Comparison of ENCODE assay signal across 18 cellular contexts in genomic region chr16:85284138-85284897, GRCh38.
DNase-seq lines count a peak whose midpoint lies in the region; ATAC-seq and TF ChIP-seq lines count a peak whose summit lies in the region.
"Had no signal": no experiment of that assay in that cellular context is flagged by ENCODE, and none has a peak within 500 bp of the region (broad histone marks: within the 10 kb centered on the region; RNA-seq: fewer than 3 reads in every experiment).

No MANE protein-coding gene starts in this region.

- no peak for ATAC-seq in GM18868 (IDR thresholded peaks at IDR 0.05; ENCODE audit: unreplicated experiment)
- ATAC-seq: Panc1 had no signal

- no peaks in the 10 kb centered on the region for H3K27me3 Mint-ChIP-seq in mesothelial cell of epicardium (ENCODE audit: low read depth)
- H3K27me3 Mint-ChIP-seq: CD8-positive, alpha-beta memory T cell had no signal

- DNase-seq in D341Med (ENCODE audit: low spot score) (peak; percentile 83), NCI-H146 (lab: John Stamatoyannopoulos, UW) (peak; percentile 81), SJCRH30 (peak; percentile 55 to 64), mesothelial cell of epicardium (ENCODE audit: low spot score in 2 of 2, unreplicated experiment in 2 of 2) (no peak), SW 1271 (lab: John Stamatoyannopoulos, UW) (no peak), AG08395 (ENCODE audit: low spot score) (no peak), iPS-NIHi11 (ENCODE audit: low spot score) (no peak)
- DNase-seq: ACHN; activated CD4-positive, alpha-beta T cell treated with anti-CD3 and anti-CD28 coated beads, Interleukin-2, amount 50 U/mL, for 48 hours; CD8-positive, alpha-beta memory T cell; islet precursor cell; mesendoderm; NCI-H510A; trophoblast cell had no signal

- H3K4me3 Mint-ChIP-seq in mesothelial cell of epicardium, result no peak overlapping the region
- H3K4me3 Mint-ChIP-seq: CD8-positive, alpha-beta memory T cell had no signal

- peak overlapping the region; percentile 35 for H3K27ac ChIP-seq in SJCRH30
- H3K27ac ChIP-seq: esophagus muscularis mucosa had no signal

- H3K9me3 Mint-ChIP-seq in mesothelial cell of epicardium, result no peaks in the 10 kb centered on the region
- H3K9me3 Mint-ChIP-seq: CD8-positive, alpha-beta memory T cell had no signal

- H3K9me3 ChIP-seq in SJCRH30 (replicated peaks), result no peaks in the 10 kb centered on the region
- H3K9me3 ChIP-seq: esophagus muscularis mucosa had no signal

- peak overlapping the region; percentile 34 for H3K27ac Mint-ChIP-seq in mesothelial cell of epicardium
- H3K27ac Mint-ChIP-seq: CD8-positive, alpha-beta memory T cell had no signal

- no peaks in the 10 kb centered on the region for H3K27me3 ChIP-seq in SJCRH30
- H3K27me3 ChIP-seq: esophagus muscularis mucosa had no signal

- H3K36me3 Mint-ChIP-seq in mesothelial cell of epicardium, result peaks cover 2% of the 10 kb centered on the region
- H3K36me3 Mint-ChIP-seq: CD8-positive, alpha-beta memory T cell had no signal

- no peak for TF ChIP-seq CTCF in mesothelial cell of epicardium (IDR thresholded peaks at IDR 0.05; ENCODE audit: unreplicated experiment)

- H3K4me1 ChIP-seq in SJCRH30, result peaks cover 39% of the 10 kb centered on the region

- H3K4me3 ChIP-seq in SJCRH30, result no peak overlapping the region
- H3K4me3 ChIP-seq: esophagus muscularis mucosa, skin epidermis had no signal

- no peaks in the 10 kb centered on the region for H3K36me3 ChIP-seq in SJCRH30
- H3K36me3 ChIP-seq: esophagus muscularis mucosa had no signal

- peaks cover 28% of the 10 kb centered on the region for H3K4me1 Mint-ChIP-seq in mesothelial cell of epicardium
- H3K4me1 Mint-ChIP-seq: CD8-positive, alpha-beta memory T cell had no signal

Comparison
In these comparisons a context has a peak if more than half of its experiments do, and no peak if none do; other contexts are left out.
1. DNase-seq: peak in D341Med (single experiment), NCI-H146 (single experiment) and SJCRH30 (2 of 2); none in mesothelial cell of epicardium (0 of 2), SW 1271 (0 of 2), AG08395 (single experiment) and iPS-NIHi11 (single experiment).